10 cellular contexts compared by ENCODE assay signal in the genomic region with DNA sequence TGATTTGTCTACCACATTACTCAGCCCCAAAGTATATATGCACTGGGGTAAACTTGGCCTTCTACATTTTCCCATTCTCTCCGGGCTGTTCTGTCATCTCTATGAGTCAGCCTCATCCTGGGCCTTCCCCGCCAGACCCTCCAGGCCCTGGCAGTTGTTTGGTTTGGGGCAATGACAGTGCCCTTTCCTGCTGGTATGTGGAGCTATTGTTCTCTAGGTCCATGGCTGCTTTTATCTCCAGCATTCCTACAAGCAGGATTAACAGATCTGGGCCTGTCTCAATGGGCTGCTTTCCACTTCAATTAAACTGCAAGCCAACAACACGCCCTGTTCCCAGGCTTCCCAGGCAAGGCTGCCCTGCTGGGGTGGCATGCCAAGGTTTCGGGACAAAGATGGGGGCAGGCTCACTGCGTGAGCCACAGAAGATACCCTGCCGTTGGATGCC.
DNase-seq lines count a peak whose midpoint lies in the region.
"Had no signal": no experiment of that assay in that cellular context is flagged by ENCODE, and none has a peak within 500 bp of the region (broad histone marks: within the 10 kb centered on the region; RNA-seq: fewer than 3 reads in every experiment).

No MANE protein-coding gene starts in this region.

- no peaks in the 10 kb centered on the region for H3K27me3 ChIP-seq in SJSA1 (replicated peaks)
- no peaks in the 10 kb centered on the region for H3K27me3 ChIP-seq in esophagus (ENCODE audit: control insufficient read depth in 1 of 2, insufficient read depth in 2 of 2, low read length in 2 of 2)

- DNase-seq in Daoy (ENCODE audit: low read depth) (peak; percentile 97), SJSA1 (ENCODE audit: low read depth in 1 of 2, low spot score in 2 of 2) (peak; percentile 98 to 99), occipital lobe (lab: John Stamatoyannopoulos, UW) (peak; percentile 28), NCI-H345 treated with DMSO at 0.1 percent for 48 hours (lab: John Stamatoyannopoulos, UW; ENCODE audit: unreplicated experiment) (no peak), DMS79 (lab: John Stamatoyannopoulos, UW) (no peak), NCI-H2029 treated with DMSO at 0.1 percent for 48 hours (lab: John Stamatoyannopoulos, UW) (no peak), NCI-H446 (lab: John Stamatoyannopoulos, UW) (no peak)
- DNase-seq: activated CD8-positive, alpha-beta memory T cell treated with anti-CD3 and anti-CD28 coated beads, Interleukin-2, amount 50 U/mL, for 4 hours; CD4-positive, CD25-positive, alpha-beta regulatory T cell had no signal

- H3K4me1 ChIP-seq in SJSA1 (replicated peaks): peaks cover 55% of the 10 kb centered on the region
- peaks cover 2 to 14% of the 10 kb centered on the region in 2 donors for H3K4me1 ChIP-seq in esophagus (ENCODE audit: control insufficient read depth in 2 of 2, insufficient read depth in 2 of 2, low read length in 1 of 2)

- H3K27ac ChIP-seq in SJSA1 (peak overlapping the region; percentile 83), esophagus (ENCODE audit: low read depth in 2 of 2, low read length in 1 of 2) (peak overlapping the region; percentile 52 to 53)

- H3K36me3 ChIP-seq in SJSA1: no peaks in the 10 kb centered on the region
- H3K36me3 ChIP-seq in esophagus (ENCODE audit: control insufficient read depth in 2 of 2, insufficient read depth in 2 of 2, low read length in 1 of 2): no peaks in the 10 kb centered on the region

- H3K9me3 ChIP-seq in SJSA1 (replicated peaks): no peaks in the 10 kb centered on the region
- no peaks in the 10 kb centered on the region for H3K9me3 ChIP-seq in esophagus (ENCODE audit: control insufficient read depth in 2 of 2, insufficient read depth in 1 of 2, low read depth in 1 of 2, low read length in 1 of 2)

- H3K4me3 ChIP-seq in SJSA1 (no peak overlapping the region), esophagus (ENCODE audit: low read depth in 1 of 2, low read length in 2 of 2) (no peak overlapping the region)

- 28 to 40% methylated on average over 6 of the region's 6 CpGs for WGBS in esophagus, 2 donors

Comparison
In these comparisons a context has a peak if more than half of its experiments do, and no peak if none do; other contexts are left out.
1. DNase-seq: peak in Daoy (single experiment), SJSA1 (2 of 2) and occipital lobe (single experiment); none in NCI-H345 treated with DMSO at 0.1 percent for 48 hours (single experiment), DMS79 (single experiment), NCI-H2029 treated with DMSO at 0.1 percent for 48 hours (single experiment) and NCI-H446 (0 of 2).